In the genomic region with DNA sequence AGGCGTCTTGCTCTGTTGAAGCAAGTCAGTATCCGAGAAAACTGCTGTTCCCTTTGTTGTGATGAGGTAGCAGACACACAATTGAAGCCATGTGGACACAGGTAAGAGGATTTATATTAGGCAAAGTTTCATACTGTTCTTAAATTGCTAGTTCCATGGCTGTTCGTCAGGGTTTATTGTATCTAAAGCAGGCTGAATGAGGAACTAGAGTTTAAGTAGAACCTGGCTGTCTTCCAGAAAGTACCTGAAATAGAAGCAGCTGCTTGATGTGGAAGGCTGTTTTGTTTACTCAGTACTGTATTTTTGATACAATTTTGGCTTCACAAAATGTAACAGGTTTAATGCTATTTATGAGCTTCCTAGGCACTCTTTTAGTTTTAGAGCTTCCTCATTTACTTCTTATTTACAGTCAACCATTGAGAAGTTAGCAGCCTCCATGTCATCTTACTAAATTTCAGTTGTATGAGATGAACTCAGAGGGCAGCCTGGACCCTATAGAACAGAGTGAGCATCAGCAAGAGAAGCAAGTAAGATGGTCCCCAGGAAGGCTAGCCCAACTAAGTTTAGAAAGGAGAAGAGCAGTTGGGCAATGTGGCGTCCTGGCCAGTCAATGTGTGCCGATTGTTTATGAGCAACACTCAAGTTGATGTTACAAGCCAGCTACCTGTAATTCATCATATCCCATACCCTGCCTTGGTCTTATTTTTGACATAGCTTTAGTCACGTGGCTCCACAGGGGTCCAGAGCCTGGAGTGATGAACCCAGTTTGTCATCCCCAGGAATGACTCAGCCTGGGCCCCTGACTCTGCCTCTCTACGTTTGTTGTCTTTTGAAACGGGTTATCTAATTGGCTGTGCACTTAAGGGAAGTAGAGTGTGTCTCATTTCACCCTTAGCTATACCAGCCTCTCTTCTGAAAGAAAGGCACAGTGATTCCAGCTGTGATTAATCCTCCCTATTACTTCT, we compare ENCODE assay signal across 9 cellular contexts. TPM values are rescaled to one million over a fixed set of nuclear protein-coding genes. Genes with fewer than 3 reads are reported as not detected.
DNase-seq lines count a peak whose midpoint lies in the region; ATAC-seq lines count a peak whose summit lies in the region.
"Had no signal": no experiment of that assay in that cellular context is flagged by ENCODE, and none has a peak within 500 bp of the region (broad histone marks: within the 10 kb centered on the region; RNA-seq: fewer than 3 reads in every experiment).

No MANE protein-coding gene starts in this region.

- no peaks in the 10 kb centered on the region for H3K27me3 ChIP-seq in SJSA1 (replicated peaks)
- H3K27me3 ChIP-seq: upper lobe of left lung had no signal

- no peaks in the 10 kb centered on the region for H3K9me3 ChIP-seq in SJSA1 (replicated peaks)
- H3K9me3 ChIP-seq: upper lobe of left lung had no signal

- no peak for ATAC-seq in HG03378 (IDR thresholded peaks at IDR 0.05; ENCODE audit: unreplicated experiment)
- no peak for ATAC-seq in GM18861 (IDR thresholded peaks at IDR 0.05; ENCODE audit: unreplicated experiment)

- intact Hi-C loops in head of caudate nucleus (cut with DNase I): no loop called here

- no peak overlapping the region for H3K27ac ChIP-seq in SJSA1
- H3K27ac ChIP-seq: upper lobe of left lung had no signal

- no peaks in the 10 kb centered on the region; the same call in 1 of the 2 replicates for H3K4me1 ChIP-seq in SJSA1 (replicated peaks)

- DNase-seq in DMS53 treated with DMSO at 0.1 percent for 48 hours (lab: John Stamatoyannopoulos, UW; ENCODE audit: unreplicated experiment): peak; percentile 9
- peak; percentile 75 for DNase-seq in M059J (ENCODE audit: low read depth)
- peak; percentile 34 to 53 for DNase-seq in SJSA1 (ENCODE audit: low read depth in 1 of 2, low spot score in 2 of 2)
- DNase-seq in kidney tubule cell (ENCODE audit: low spot score): peak; percentile 55
- DNase-seq in cerebellum (ENCODE audit: low spot score): no peak
- no peak for DNase-seq in head of caudate nucleus
- DNase-seq: upper lobe of left lung had no signal

- peaks cover 92% of the 10 kb centered on the region for H3K36me3 ChIP-seq in SJSA1

- no peak overlapping the region for H3K4me3 ChIP-seq in SJSA1
- H3K4me3 ChIP-seq: upper lobe of left lung had no signal

RNA-seq across cellular contexts. Expression of a gene that starts 9.6 kb away (rescaled TPM):
- total RNA-seq in M059J (2014; rRNA removed; shearing (Covaris generic)): 104 and 120 TPM in 2 replicates
- 115 and 118 TPM in 2 replicates for total RNA-seq in SJSA1 (2014; rRNA removed; shearing (Covaris generic))
- total RNA-seq in cerebellum: 44.3 TPM

RNA-seq across cellular contexts. Expression of a gene that starts 49.1 kb away (rescaled TPM):
- 0.27 and 0.62 TPM in 2 replicates for total RNA-seq in M059J (2014; rRNA removed; shearing (Covaris generic))
- total RNA-seq in SJSA1 (2014; rRNA removed; shearing (Covaris generic)): not detected in 2 replicates
- 2.2 TPM for total RNA-seq in cerebellum

RNA-seq across cellular contexts. Expression of a gene that starts 49.3 kb away (rescaled TPM):
- total RNA-seq in M059J (2014; rRNA removed; shearing (Covaris generic)): 27.8 and 34.9 TPM in 2 replicates
- total RNA-seq in SJSA1 (2014; rRNA removed; shearing (Covaris generic)): 13.9 and 40.2 TPM in 2 replicates
- 61.0 TPM for total RNA-seq in cerebellum

RNA-seq across cellular contexts. Expression of a gene that starts 49.6 kb away (rescaled TPM):
- 123 and 147 TPM in 2 replicates for total RNA-seq in M059J (2014; rRNA removed; shearing (Covaris generic))
- total RNA-seq in SJSA1 (2014; rRNA removed; shearing (Covaris generic)): 93.1 and 112 TPM in 2 replicates
- total RNA-seq in cerebellum: 66.1 TPM

Comparison
In these comparisons a context has a peak if more than half of its experiments do, and no peak if none do; other contexts are left out.
1. DNase-seq: peak in DMS53 treated with DMSO at 0.1 percent for 48 hours (single experiment), M059J (single experiment), SJSA1 (2 of 2) and kidney tubule cell (single experiment); none in cerebellum (single experiment) and head of caudate nucleus (0 of 42).